In genomic region chr15:101652783-101653430, GRCh38 we compare ENCODE assay signal across 8 cellular contexts. TPM values are rescaled to one million over a fixed set of nuclear protein-coding genes. Genes with fewer than 3 reads are reported as not detected.
DNase-seq lines count a peak whose midpoint lies in the region; ATAC-seq, FAIRE-seq and TF ChIP-seq lines count a peak whose summit lies in the region.

No MANE protein-coding gene starts in this region.

- in situ Hi-C loops in HepG2 (cut with HindIII; ENCODE audit: extremely low pct_ligation_motif_present, low pct_unique_long_range_greater_than_20kb) = loop anchor here (5.0 kb wide), 1 partner anchor 366 kb away; no protein-coding TSS in a partner anchor

- ATAC-seq in HepG2 (no peak; the same call in 1 of the 3 replicates), HG03108 (IDR thresholded peaks at IDR 0.05; ENCODE audit: unreplicated experiment) (no peak)

- DNase-seq in EL (peak; percentile 36), NCI-H69 (lab: John Stamatoyannopoulos, UW) (peak; percentile 72), breast epithelium (ENCODE audit: low spot score in 2 of 2) (peak in 1 of 2 donors; percentile 35), HepG2 (ENCODE audit: low spot score) (no peak), substantia nigra (lab: John Stamatoyannopoulos, UW) (peak in 4 of 49 donors; percentile 54 to 69 (median 60)), NCI-H2227 treated with DMSO at 0.1 percent for 48 hours (lab: John Stamatoyannopoulos, UW) (no peak), CD1c-positive myeloid dendritic cell (ENCODE audit: extremely low spot score) (no peak)

- no peaks in the 10 kb centered on the region for H3K36me3 ChIP-seq in breast epithelium
- peaks cover 2 to 12% of the 10 kb centered on the region in 2 experiments for H3K36me3 ChIP-seq in HepG2 (replicated peaks in 1 of 2; ENCODE audit: control insufficient read depth in 1 of 2, insufficient read depth in 2 of 2, low read length in 2 of 2)

- TF ChIP-seq POLR2A in breast epithelium (IDR thresholded peaks at IDR 0.05) = no peak
- TF ChIP-seq POLR2A in HepG2 (IDR thresholded peaks at IDR 0.05; ENCODE audit: insufficient read depth in 1 of 2, low read depth in 2 of 2, low read length in 2 of 2) = no peak

- H3K4me1 ChIP-seq in breast epithelium = peaks cover 0 to 15% of the 10 kb centered on the region in 2 donors
- peaks cover 33% of the 10 kb centered on the region for H3K4me1 ChIP-seq in HepG2 (ENCODE audit: insufficient read depth, low read length)

- no peak for TF ChIP-seq CTCF in breast epithelium (IDR thresholded peaks at IDR 0.05)
- TF ChIP-seq CTCF in HepG2 (CRISPR knock-in tag; IDR thresholded peaks at IDR 0.05) = no peak

- peaks cover 41% of the 10 kb centered on the region for H3K79me2 ChIP-seq in HepG2 (ENCODE audit: insufficient read depth, low read length)

- CTCF ChIA-PET in HepG2 (lab: Yijun Ruan, JAX; ENCODE audit: low intra/inter-chr PET ratio, low total read pairs) = no interaction called here

- WGBS in HepG2 (ENCODE audit: low lambda C conversion rate) = 60% methylated on average over 21 of the region's 42 CpGs

- intact Hi-C loops in breast epithelium (cut with DNase I; ENCODE audit: low total_unique reads) (no loop called here), HepG2 (cut with micrococcal nuclease; ENCODE audit: unreplicated experiment) (loop anchor here (2.0 to 5.0 kb wide), 3 partner anchors 72 to 361 kb away; partner anchors contain the start of gene TARS3)

- no peak overlapping the region for H2AFZ ChIP-seq in HepG2 (ENCODE audit: low read length)

- peak overlapping the region; percentile 97 to 98 for H3K27ac ChIP-seq in breast epithelium
- peak overlapping the region; percentile 80 for H3K27ac ChIP-seq in HepG2 (ENCODE audit: extremely low read length, insufficient read depth, low read length)
- H3K27ac ChIP-seq in substantia nigra (ENCODE audit: low read depth, low read length, poor library complexity, severe bottlenecking) = peak overlapping the region; percentile 98

- H4K20me1 ChIP-seq in HepG2 (ENCODE audit: insufficient read depth, low read length) = no peaks in the 10 kb centered on the region; the same call in 1 of the 2 replicates

- no peak for TF ChIP-seq RAD21 in HepG2 (CRISPR knock-in tag; IDR thresholded peaks at IDR 0.05)

- POLR2A ChIA-PET in HepG2 (lab: Yijun Ruan, JAX) = no interaction called here

- no peak for TF ChIP-seq EP300 in HepG2 (IDR thresholded peaks at IDR 0.05; ENCODE audit: low read depth in 2 of 2, low read length in 2 of 2)
- no peak for TF ChIP-seq EP300 in HepG2 (CRISPR knock-in tag; IDR thresholded peaks at IDR 0.05; ENCODE audit: borderline replicate concordance)

- no peaks in the 10 kb centered on the region for H3K27me3 ChIP-seq in breast epithelium
- H3K27me3 ChIP-seq in HepG2 (ENCODE audit: control insufficient read depth in 1 of 2, insufficient read depth in 2 of 2, low read length in 2 of 2) = no peaks in the 10 kb centered on the region; a peak in 1 of 5 replicates

- no peaks in the 10 kb centered on the region for H3K9me3 ChIP-seq in breast epithelium
- no peaks in the 10 kb centered on the region for H3K9me3 ChIP-seq in HepG2 (ENCODE audit: low read length)

- H3K4me3 ChIP-seq in breast epithelium (peak overlapping the region; percentile 74 to 98 (median 90)), HepG2 (replicated peaks in 1 of 3; ENCODE audit: insufficient read depth in 1 of 3, low read depth in 2 of 3, low read length in 3 of 3) (peak overlapping the region; percentile 72 to 91 (median 80))

- H3K9ac ChIP-seq in HepG2 (ENCODE audit: insufficient read depth, low read depth, low read length) = peak overlapping the region; percentile 81

- no peak for FAIRE-seq in HepG2 (lab: Jason Lieb, UNC)

- peak overlapping the region; percentile 84 for H3K4me2 ChIP-seq in HepG2 (ENCODE audit: low read depth, low read length)

- TSS peak; percentile 96 for BruUV-seq in HepG2 (replicated peaks; lab: Mats Ljungman, UMichigan)

TF ChIP-seq in HepG2, 621 proteins besides CTCF, POLR2A, EP300 and RAD21 (continues in another document):
- TF ChIP-seq BHLHE40 (IDR thresholded peaks at IDR 0.05; ENCODE audit: low read length) = peak; percentile 27; the same call in 1 of the 2 replicates
- TF ChIP-seq KDM2A (CRISPR knock-in tag; IDR thresholded peaks at IDR 0.05; ENCODE audit: borderline replicate concordance, low read depth) = peak; percentile 8; the same call in 1 of the 2 replicates
- peak; percentile 20 for TF ChIP-seq AGO2 (optimal IDR thresholded peaks at IDR 0.05; ENCODE audit: low read depth, low read length)
- no peak for TF ChIP-seq NONO (IDR thresholded peaks at IDR 0.05)
- TF ChIP-seq NONO (CRISPR knock-in tag; conservative IDR thresholded peaks at IDR 0.05) = 0 out of 2 replicates have a peak, but pooled peaks have one; percentile 1
- TF ChIP-seq ZNF687 (CRISPR knock-in tag; IDR thresholded peaks at IDR 0.05) = peak; percentile 64
- no peak for TF ChIP-seq U2AF2 (IDR thresholded peaks at IDR 0.05; ENCODE audit: low read depth, low read length)
- TF ChIP-seq ZNF780A (CRISPR knock-in tag; IDR thresholded peaks at IDR 0.05) = 0 out of 2 replicates have a peak, but pooled peaks have one; percentile 5
- no peak for TF ChIP-seq ONECUT2 (CRISPR knock-in tag; IDR thresholded peaks at IDR 0.05)
- TF ChIP-seq NFRKB (IDR thresholded peaks at IDR 0.05) = no peak
- TF ChIP-seq ZNF709 (CRISPR knock-in tag; IDR thresholded peaks at IDR 0.05) = 0 out of 2 replicates have a peak, but pooled peaks have one; percentile 1
- TF ChIP-seq ZBTB38 (CRISPR knock-in tag; IDR thresholded peaks at IDR 0.05) = 0 out of 2 replicates have a peak, but pooled peaks have one; percentile 46
- peak; percentile 70 for TF ChIP-seq ZC3H13 (CRISPR knock-in tag; IDR thresholded peaks at IDR 0.05)
- no peak for TF ChIP-seq ZNF510 (CRISPR knock-in tag; IDR thresholded peaks at IDR 0.05; ENCODE audit: low read depth)
- TF ChIP-seq ZNF598 (CRISPR knock-in tag; IDR thresholded peaks at IDR 0.05; ENCODE audit: borderline replicate concordance) = peak; percentile 10; the same call in 1 of the 2 replicates

RNA-seq across cellular contexts. Expression of gene TM2D3, which starts 0.7 kb away (rescaled TPM):
- 10 to 100 TPM; 40.3 to 49.8 (median 46.2) TPM for total RNA-seq in breast epithelium
- 17.8 and 31.1 TPM in 2 replicates for total RNA-seq in HepG2 (2016; rRNA removed; fragmentation: Illumina TruSeq; extraction: Trizol)
- 8.6 and 9.5 TPM in 2 replicates for total RNA-seq in HepG2 (2016; cell fraction: cytosol; rRNA removed; fragmentation: Illumina TruSeq; extraction: Trizol; ENCODE audit: low read depth)
- 21.0 and 33.6 TPM in 2 replicates for total RNA-seq in HepG2 (2016; cell fraction: insoluble cytoplasmic fraction; rRNA removed; fragmentation: Illumina TruSeq; extraction: Trizol)
- total RNA-seq in HepG2 (2016; cell fraction: membrane; rRNA removed; fragmentation: Illumina TruSeq; extraction: Trizol) = 14.2 and 16.6 TPM in 2 replicates
- 36.0 and 40.5 TPM in 2 replicates for total RNA-seq in HepG2 (2016; cell fraction: nucleus; rRNA removed; fragmentation: Illumina TruSeq; extraction: Trizol)
- polyA plus RNA-seq in HepG2 (2011; rRNA removed) = 70.6 and 72.7 TPM in 2 replicates
- 57.2 and 64.0 TPM in 2 replicates for polyA plus RNA-seq in HepG2 (2011; cell fraction: cytosol; rRNA removed)
- 46.5 and 49.1 TPM in 2 replicates for polyA plus RNA-seq in HepG2 (2011; cell fraction: nucleus; rRNA removed)
- polyA plus RNA-seq in HepG2 (2012) = 54.2 and 56.1 TPM in 2 replicates
- 3.8 TPM in 2 replicates for polyA plus RNA-seq in HepG2 (2016; cell fraction: cytosol; fragmentation: Illumina TruSeq; extraction: Trizol; ENCODE audit: low read depth)
- polyA plus RNA-seq in HepG2 (2016; cell fraction: insoluble cytoplasmic fraction; fragmentation: Illumina TruSeq; extraction: Trizol; ENCODE audit: low read depth) = 18.7 and 22.3 TPM in 2 replicates
- 5.8 and 6.3 TPM in 2 replicates for polyA plus RNA-seq in HepG2 (2016; cell fraction: membrane; fragmentation: Illumina TruSeq; extraction: Trizol; ENCODE audit: low read depth)
- 52.3 and 55.0 TPM in 2 replicates for polyA plus RNA-seq in HepG2 (2016; cell fraction: nucleus; fragmentation: Illumina TruSeq; extraction: Trizol; ENCODE audit: insufficient read depth, low read depth)
- polyA minus RNA-seq in HepG2 (2011; rRNA and poly(A)+ RNA removed; ENCODE audit: low replicate concordance) = 48.9 and 62.2 TPM in 2 replicates
- polyA minus RNA-seq in HepG2 (2011; cell fraction: cytosol; rRNA and poly(A)+ RNA removed) = 32.5 and 41.6 TPM in 2 replicates
- 114 and 124 TPM in 2 replicates for polyA minus RNA-seq in HepG2 (2011; cell fraction: nucleus; rRNA and poly(A)+ RNA removed)

Comparison
In these comparisons a context has a peak if more than half of its experiments do, and no peak if none do; other contexts are left out.
1. DNase-seq: peak in EL (single experiment) and NCI-H69 (single experiment); none in HepG2 (single experiment), NCI-H2227 treated with DMSO at 0.1 percent for 48 hours (single experiment) and CD1c-positive myeloid dendritic cell (single experiment).
2. Peak in every context shown above with its lines, with median percentiles within 50 percentile points of each other: H3K27ac ChIP-seq.